ENCODE assay signal across 19 cellular contexts in genomic region chr14:77006127-77006526, GRCh38. TPM values are rescaled to one million over a fixed set of nuclear protein-coding genes. Genes with fewer than 3 reads are reported as not detected.
DNase-seq lines count a peak whose midpoint lies in the region; ATAC-seq and TF ChIP-seq lines count a peak whose summit lies in the region.
"Had no signal": no experiment of that assay in that cellular context is flagged by ENCODE, and none has a peak within 500 bp of the region (broad histone marks: within the 10 kb centered on the region; RNA-seq: fewer than 3 reads in every experiment).

No MANE protein-coding gene starts in this region.

- WGBS in H9 (ENCODE audit: extremely low coverage, insufficient read length, low lambda C conversion rate) = no CpG with 5 or more reads among the region's 9 CpGs
- WGBS in mesendoderm (ENCODE audit: extremely low coverage, insufficient coverage, low lambda C conversion rate) = no CpG with 5 or more reads among the region's 9 CpGs
- 79% methylated on average over 9 of the region's 9 CpGs for WGBS in suprapubic skin

- no peak overlapping the region for H2AFZ ChIP-seq in H9 (ENCODE audit: low read length)

- H3K36me3 Mint-ChIP-seq in H9 (ENCODE audit: insufficient read depth in 1 of 3, low read depth in 3 of 3) (peaks cover 0 to 6% (median 0%) of the 10 kb centered on the region in 3 experiments; a peak in 3 of 7 replicates), WTC11 (no peaks in the 10 kb centered on the region)

- CTCF ChIA-PET in WTC11 (lab: Charles Lee) = interaction anchor here (1.0 to 1.3 kb wide), 3 partner anchors 59 to 93 kb away, joined by 3 to 4 read pairs (median 3); no protein-coding TSS in a partner anchor

- no peak for TF ChIP-seq CTCF in H9 (conservative IDR thresholded peaks at IDR 0.05)
- TF ChIP-seq CTCF in WTC11 (IDR thresholded peaks at IDR 0.05) = no peak
- TF ChIP-seq CTCF in suprapubic skin (IDR thresholded peaks at IDR 0.05) = no peak
- TF ChIP-seq CTCF in left lung (IDR thresholded peaks at IDR 0.05) = no peak

- H3K79me1 ChIP-seq in H9 (ENCODE audit: insufficient read depth, low read depth, low read length, poor library complexity, severe bottlenecking) (no peaks in the 10 kb centered on the region), mesendoderm (ENCODE audit: low read length) (no peaks in the 10 kb centered on the region)

- H2BK5ac ChIP-seq in H9 (ENCODE audit: insufficient read length, low read length) (no peak overlapping the region), mesendoderm (ENCODE audit: low read length) (no peak overlapping the region)

- no peak overlapping the region for H3K27ac ChIP-seq in H9 (ENCODE audit: insufficient read length, low read depth, low read length)
- H3K27ac ChIP-seq in mesendoderm (ENCODE audit: low read depth, low read length) = no peak overlapping the region
- peak overlapping the region; percentile 88 for H3K27ac ChIP-seq in suprapubic skin
- H3K27ac ChIP-seq in left lung = no peak overlapping the region

- H3K9me3 Mint-ChIP-seq in H9 = peaks cover 3% of the 10 kb centered on the region in 2 experiments; a peak in 2 of 5 replicates
- no peaks in the 10 kb centered on the region for H3K9me3 Mint-ChIP-seq in WTC11
- H3K9me3 Mint-ChIP-seq: activated naive CD4-positive, alpha-beta T cell treated with anti-CD3 and anti-CD28 coated beads for 36 hours had no signal

- H4K91ac ChIP-seq in H9 (ENCODE audit: insufficient read length, low read depth, low read length) = no peak overlapping the region

- TF ChIP-seq POLR2A in suprapubic skin (IDR thresholded peaks at IDR 0.05) = no peak

- no peak for TF ChIP-seq EP300 in suprapubic skin (IDR thresholded peaks at IDR 0.05)

- DNase-seq in H9 = no peak
- DNase-seq in WTC11 (ENCODE audit: low spot score) = no peak
- no peak for DNase-seq in mesendoderm
- DNase-seq in suprapubic skin (ENCODE audit: low spot score in 2 of 2) = no peak
- no peak for DNase-seq in left lung
- DNase-seq in AG08396 (ENCODE audit: low spot score) = no peak
- DNase-seq: activated CD4-positive, alpha-beta T cell treated with anti-CD3 and anti-CD28 coated beads, Interleukin-2, amount 50 U/mL, for 1 hour; activated CD8-positive, alpha-beta memory T cell treated with anti-CD3 and anti-CD28 coated beads, Interleukin-2, amount 50 U/mL, for 48 hours; activated naive CD4-positive, alpha-beta T cell treated with anti-CD3 and anti-CD28 coated beads for 36 hours; COR-L47; cortex of kidney; NCI-H1417; NCI-H2107; NCI-H524 treated with DMSO at 0.1 percent for 48 hours; stimulated activated CD8-positive, alpha-beta memory T cell treated with anti-CD3 and anti-CD28 coated beads, Interleukin-4, amount 100 ng/mL, for 48 hours; SW 1271 had no signal

- POLR2A ChIA-PET in WTC11 (lab: Charles Lee) = interaction anchor here (0.8 kb wide), 1 partner anchor 44 kb away, joined by 3 read pairs; no protein-coding TSS in a partner anchor

- H3K9ac ChIP-seq in H9 (ENCODE audit: extremely low read depth, insufficient read length, low read length) (no peak overlapping the region), mesendoderm (ENCODE audit: low read length) (no peak overlapping the region)

- H4K20me1 ChIP-seq in H9 (ENCODE audit: control insufficient read depth, insufficient read depth, insufficient read length) = no peaks in the 10 kb centered on the region

- no peak overlapping the region for H3K4me3 ChIP-seq in mesendoderm (ENCODE audit: low read length)
- H3K4me3 ChIP-seq in suprapubic skin = no peak overlapping the region
- H3K4me3 ChIP-seq in left lung = no peak overlapping the region

- H3K27me3 ChIP-seq in H9 (ENCODE audit: insufficient read depth, low read length) = no peaks in the 10 kb centered on the region
- H3K27me3 ChIP-seq in mesendoderm (ENCODE audit: insufficient read depth, low read length, poor library complexity) = no peaks in the 10 kb centered on the region
- no peaks in the 10 kb centered on the region for H3K27me3 ChIP-seq in suprapubic skin
- no peaks in the 10 kb centered on the region for H3K27me3 ChIP-seq in left lung

- H3K27me3 Mint-ChIP-seq in H9 (ENCODE audit: low read depth) = peaks cover 6% of the 10 kb centered on the region
- H3K27me3 Mint-ChIP-seq in WTC11 (ENCODE audit: low read depth) = no peaks in the 10 kb centered on the region

- H3K4me2 ChIP-seq in H9 (ENCODE audit: insufficient read depth, insufficient read length, low read length) = no peak overlapping the region
- H3K4me2 ChIP-seq in mesendoderm (ENCODE audit: low read length) = no peak overlapping the region

- H3K36me3 ChIP-seq in mesendoderm (ENCODE audit: control insufficient read depth, insufficient read depth, low read length) (no peaks in the 10 kb centered on the region), suprapubic skin (no peaks in the 10 kb centered on the region), left lung (no peaks in the 10 kb centered on the region)

- no peak overlapping the region for H2BK20ac ChIP-seq in H9 (ENCODE audit: low read depth, low read length, poor library complexity, severe bottlenecking)

- H3K18ac ChIP-seq in H9 (ENCODE audit: insufficient read length, low read depth, low read length) (no peak overlapping the region), mesendoderm (ENCODE audit: low read length) (no peak overlapping the region)

- no peaks in the 10 kb centered on the region for H3K79me2 ChIP-seq in H9 (ENCODE audit: insufficient read depth, low read length)
- H3K79me2 ChIP-seq in mesendoderm (ENCODE audit: control insufficient read depth, insufficient read depth, low read length) = no peaks in the 10 kb centered on the region

- peaks cover 6% of the 10 kb centered on the region; the same call in 1 of the 2 replicates for H3K4me1 ChIP-seq in H9 (ENCODE audit: insufficient read depth, low read length)
- peaks cover 9% of the 10 kb centered on the region for H3K4me1 ChIP-seq in mesendoderm (ENCODE audit: control insufficient read depth, low read depth, low read length)
- peaks cover 47% of the 10 kb centered on the region for H3K4me1 ChIP-seq in suprapubic skin
- H3K4me1 ChIP-seq in left lung = peaks cover 11 to 27% of the 10 kb centered on the region in 2 donors

- H3K4me3 Mint-ChIP-seq in H9 (no peak overlapping the region; a peak in 1 of 5 replicates), WTC11 (no peak overlapping the region)
- H3K4me3 Mint-ChIP-seq: activated naive CD4-positive, alpha-beta T cell treated with anti-CD3 and anti-CD28 coated beads for 36 hours had no signal

- H2BK12ac ChIP-seq in H9 (ENCODE audit: insufficient read length, low read depth, low read length) = no peak overlapping the region

- H2AK5ac ChIP-seq in H9 (ENCODE audit: insufficient read length, low read length) (no peak overlapping the region), mesendoderm (ENCODE audit: low read length) (no peak overlapping the region)

- H3K23ac ChIP-seq in H9 (ENCODE audit: insufficient read length, low read depth, low read length) (no peak overlapping the region), mesendoderm (ENCODE audit: low read length) (no peak overlapping the region)

- H3K4me1 Mint-ChIP-seq in H9 (peaks cover 62 to 66% of the 10 kb centered on the region in 2 experiments), WTC11 (peaks cover 67% of the 10 kb centered on the region)

- intact Hi-C loops in left lung (cut with DNase I) = no loop called here

- no peak overlapping the region for H4K8ac ChIP-seq in H9 (replicated peaks; ENCODE audit: insufficient read length, low read depth, low read length)
- H4K8ac ChIP-seq in mesendoderm (ENCODE audit: low read depth, low read length) = no peak overlapping the region

- H2BK120ac ChIP-seq in H9 (ENCODE audit: low read depth, low read length, poor library complexity, severe bottlenecking) = no peak overlapping the region
- H2BK120ac ChIP-seq in mesendoderm (ENCODE audit: low read depth, low read length) = no peak overlapping the region

- no peak overlapping the region for H3K14ac ChIP-seq in H9 (ENCODE audit: insufficient read depth, low read length)

- H3K9me3 ChIP-seq in H9 (ENCODE audit: control insufficient read depth, low read depth, low read length) (no peaks in the 10 kb centered on the region), suprapubic skin (no peaks in the 10 kb centered on the region), left lung (no peaks in the 10 kb centered on the region)

- no peak overlapping the region for H2BK15ac ChIP-seq in H9 (ENCODE audit: low read depth, low read length)
- no peak overlapping the region for H2BK15ac ChIP-seq in mesendoderm (replicated peaks; ENCODE audit: low read depth)

- no peak overlapping the region for H3K4ac ChIP-seq in H9 (ENCODE audit: low read depth, low read length)
- H3K4ac ChIP-seq in mesendoderm (ENCODE audit: low read depth, low read length) = no peak overlapping the region

- H3K56ac ChIP-seq in H9 (ENCODE audit: insufficient read length, low read depth, low read length) (no peak overlapping the region), mesendoderm (ENCODE audit: low read length) (peak overlapping the region; percentile 32)

- peak overlapping the region in 2 of 3 experiments; percentile 8 to 68; a peak in 3 of 7 replicates for H3K27ac Mint-ChIP-seq in H9
- peak overlapping the region; percentile 82 for H3K27ac Mint-ChIP-seq in WTC11
- H3K27ac Mint-ChIP-seq: activated naive CD4-positive, alpha-beta T cell treated with anti-CD3 and anti-CD28 coated beads for 36 hours had no signal

- no peak overlapping the region for H3T11ph ChIP-seq in H9 (ENCODE audit: low read length)

- H4K5ac ChIP-seq in H9 (ENCODE audit: insufficient read length, low read depth, low read length) = no peak overlapping the region
- no peak overlapping the region for H4K5ac ChIP-seq in mesendoderm (ENCODE audit: low read length)

- ATAC-seq in WTC11 (no peak), left lung (no peak), HG03135 (IDR thresholded peaks at IDR 0.05; ENCODE audit: unreplicated experiment) (no peak), HG02840 (IDR thresholded peaks at IDR 0.05; ENCODE audit: low FRiP score, unreplicated experiment) (no peak)
- ATAC-seq: Right ventricle myocardium inferior had no signal

- no peaks in the 10 kb centered on the region for H3K23me2 ChIP-seq in H9 (ENCODE audit: insufficient read length, low read depth, low read length, poor library complexity, severe bottlenecking)

TF ChIP-seq in WTC11, 78 proteins besides CTCF, POLR2A, EP300 and RAD21 (continues in another document):
- TF ChIP-seq ZNF416 (CRISPR knock-in tag; IDR thresholded peaks at IDR 0.05) (no peak), ZNF317 (CRISPR knock-in tag; IDR thresholded peaks at IDR 0.05; ENCODE audit: borderline replicate concordance, low read depth) (no peak), FOXP1 (CRISPR knock-in tag; IDR thresholded peaks at IDR 0.05; ENCODE audit: borderline replicate concordance) (no peak), IRF2 (CRISPR knock-in tag; IDR thresholded peaks at IDR 0.05; ENCODE audit: borderline replicate concordance, low read depth) (no peak)

RNA-seq across cellular contexts. Expression of gene IRF2BPL, which starts 22.4 kb away (rescaled TPM):
- total RNA-seq in H9 (2021) = 59.0 and 60.1 TPM in 2 replicates
- total RNA-seq in WTC11 (2021) = 106 to 126 TPM (median 110 TPM) in 3 replicates
- polyA plus RNA-seq in mesendoderm (2013, experiment 1 of 2) = 15.8 TPM
- 15.9 TPM for polyA plus RNA-seq in mesendoderm (2013, experiment 2 of 2)
- 10 to 100 TPM; 44.7 to 72.7 (median 65.6) TPM for total RNA-seq in suprapubic skin
- total RNA-seq in left lung = 10 to 100 TPM; 45.9 to 46.3 TPM
